In genomic region chr4:165096776-165097175, GRCh38 we compare ENCODE assay signal across 8 cellular contexts. TPM values are rescaled to one million over a fixed set of nuclear protein-coding genes. Genes with fewer than 3 reads are reported as not detected.
DNase-seq lines count a peak whose midpoint lies in the region; ATAC-seq and TF ChIP-seq lines count a peak whose summit lies in the region.

No MANE protein-coding gene starts in this region.

- ATAC-seq in GM21423 (IDR thresholded peaks at IDR 0.05; ENCODE audit: unreplicated experiment) = no peak

- H3K4me3 Mint-ChIP-seq in MCF 10A (ENCODE audit: unreplicated experiment) (no peak overlapping the region), endodermal cell (no peak overlapping the region)

- H3K27me3 Mint-ChIP-seq in MCF 10A (ENCODE audit: insufficient read depth, unreplicated experiment) (no peaks in the 10 kb centered on the region), endodermal cell (ENCODE audit: insufficient read depth) (no peaks in the 10 kb centered on the region)

- H4K20me1 ChIP-seq in Loucy (ENCODE audit: insufficient read depth, low read length, poor library complexity, severe bottlenecking) = no peaks in the 10 kb centered on the region

- intact Hi-C loops in MCF 10A (cut with micrococcal nuclease) (loop anchor here (2.0 kb wide), 2 partner anchors 100 to 318 kb away; no protein-coding TSS in a partner anchor), breast epithelium (cut with DNase I; ENCODE audit: low total_unique reads) (no loop called here), posterior vena cava (cut with DNase I) (no loop called here)

- H3K27ac Mint-ChIP-seq in MCF 10A (ENCODE audit: low read depth, unreplicated experiment) (no peak overlapping the region), endodermal cell (no peak overlapping the region)

- H3K4me2 ChIP-seq in Loucy (ENCODE audit: low read depth, low read length, poor library complexity, severe bottlenecking) = no peak overlapping the region

- peaks cover 92% of the 10 kb centered on the region for H3K36me3 Mint-ChIP-seq in MCF 10A (ENCODE audit: insufficient read depth, unreplicated experiment)
- H3K36me3 Mint-ChIP-seq in endodermal cell (ENCODE audit: low read depth) = peaks cover 36% of the 10 kb centered on the region

- H3K9me3 ChIP-seq in breast epithelium (no peaks in the 10 kb centered on the region), Loucy (ENCODE audit: insufficient read depth, low read depth, low read length) (no peaks in the 10 kb centered on the region), endodermal cell (ENCODE audit: control insufficient read depth, low read length) (no peaks in the 10 kb centered on the region)

- DNase-seq in MCF 10A (ENCODE audit: unreplicated experiment) (peak; percentile 17), breast epithelium (ENCODE audit: low spot score in 2 of 2) (no peak), endodermal cell (no peak), retina (peak; percentile 36), posterior vena cava (ENCODE audit: low spot score) (no peak), ureter (ENCODE audit: low spot score) (no peak)

- POLR2A ChIA-PET in MCF 10A (lab: Yijun Ruan, JAX) = no interaction called here

- no TSS peak for BruUV-seq in MCF 10A (replicated peaks; lab: Mats Ljungman, UMichigan)

- H3K79me2 ChIP-seq in Loucy (ENCODE audit: insufficient read depth, low read length) = no peaks in the 10 kb centered on the region

- CTCF ChIA-PET in MCF 10A (lab: Yijun Ruan, JAX) = interaction anchor here (0.6 to 2.3 kb wide), 32 partner anchors 8 to 630 kb away, joined by 3 to 29 read pairs (median 4); no protein-coding TSS in a partner anchor

- H2AFZ ChIP-seq in Loucy (ENCODE audit: low read length) = no peak overlapping the region

- no peak overlapping the region for H3K27ac ChIP-seq in breast epithelium
- H3K27ac ChIP-seq in endodermal cell (ENCODE audit: low read depth, low read length) = no peak overlapping the region

- no peaks in the 10 kb centered on the region for H3K4me1 ChIP-seq in breast epithelium
- H3K4me1 ChIP-seq in Loucy (ENCODE audit: insufficient read depth, low read length, poor library complexity, severe bottlenecking) = no peaks in the 10 kb centered on the region
- H3K4me1 ChIP-seq in endodermal cell (ENCODE audit: control insufficient read depth, insufficient read depth, low read length) = no peaks in the 10 kb centered on the region

- WGBS in endodermal cell (ENCODE audit: insufficient coverage in 1 of 2, insufficient read length in 1 of 2), 2 experiments = 63 to 84% methylated on average over 1 to 2 of the region's 2 CpGs

- no peaks in the 10 kb centered on the region for H3F3A ChIP-seq in Loucy (ENCODE audit: low read depth)

- H3K4me1 Mint-ChIP-seq in MCF 10A (ENCODE audit: insufficient read depth, unreplicated experiment) = no peaks in the 10 kb centered on the region
- no peaks in the 10 kb centered on the region for H3K4me1 Mint-ChIP-seq in endodermal cell

- H3K27me3 ChIP-seq in breast epithelium (no peaks in the 10 kb centered on the region), Loucy (ENCODE audit: insufficient read depth, low read length, poor library complexity, severe bottlenecking) (no peaks in the 10 kb centered on the region), endodermal cell (ENCODE audit: control insufficient read depth, insufficient read depth, low read length, poor library complexity, severe bottlenecking) (no peaks in the 10 kb centered on the region)

- H3K9ac ChIP-seq in Loucy (ENCODE audit: low read depth, low read length, poor library complexity, severe bottlenecking) = no peak overlapping the region
- H3K9ac ChIP-seq in endodermal cell (ENCODE audit: extremely low read depth, low read length, poor library complexity, severe bottlenecking) = no peak overlapping the region

- H3K9me2 ChIP-seq in Loucy (replicated peaks; ENCODE audit: low read depth, low read length) = no peaks in the 10 kb centered on the region

- no peaks in the 10 kb centered on the region for H3K9me3 Mint-ChIP-seq in MCF 10A (ENCODE audit: unreplicated experiment)
- H3K9me3 Mint-ChIP-seq in endodermal cell = no peaks in the 10 kb centered on the region

- no peaks in the 10 kb centered on the region for H3K36me3 ChIP-seq in breast epithelium
- peaks cover 10% of the 10 kb centered on the region; the same call in 1 of the 2 replicates for H3K36me3 ChIP-seq in Loucy (ENCODE audit: insufficient read depth, low read length)
- H3K36me3 ChIP-seq in endodermal cell (ENCODE audit: control insufficient read depth, insufficient read depth, low read length) = peaks cover 15% of the 10 kb centered on the region

- H3K4me3 ChIP-seq in breast epithelium = no peak overlapping the region
- no peak overlapping the region for H3K4me3 ChIP-seq in Loucy (ENCODE audit: low read length, poor library complexity, severe bottlenecking)
- H3K4me3 ChIP-seq in endodermal cell (ENCODE audit: low read length) = no peak overlapping the region

- TF ChIP-seq POLR2A in breast epithelium (IDR thresholded peaks at IDR 0.05) = no peak

- peak; percentile 39 for TF ChIP-seq CTCF in MCF 10A (IDR thresholded peaks at IDR 0.05; ENCODE audit: unreplicated experiment)
- no peak for TF ChIP-seq CTCF in breast epithelium (IDR thresholded peaks at IDR 0.05)
- peak; percentile 64 for TF ChIP-seq CTCF in Loucy (conservative IDR thresholded peaks at IDR 0.05; ENCODE audit: low read length)
- peak; percentile 87 for TF ChIP-seq CTCF in endodermal cell (conservative IDR thresholded peaks at IDR 0.05)

RNA-seq across cellular contexts. Expression of gene TMEM192, which starts 15.9 kb away (rescaled TPM):
- 26.6 and 31.6 TPM in 2 replicates for total RNA-seq in MCF 10A (2022)
- 10 to 100 TPM; 11.5 to 31.2 (median 20.5) TPM for total RNA-seq in breast epithelium
- total RNA-seq in endodermal cell = 10 to 100 TPM; 13.1 to 15.1 TPM
- polyA plus RNA-seq in endodermal cell (2013, experiment 1 of 2) = 11.8 TPM
- 8.7 TPM for polyA plus RNA-seq in endodermal cell (2013, experiment 2 of 2)
- 10 to 100 TPM; 13.8 to 14.4 TPM for total RNA-seq in posterior vena cava
- 23.1 TPM for total RNA-seq in ureter

RNA-seq across cellular contexts. Expression of gene TRIM75, which starts 43.1 kb away (rescaled TPM):
- total RNA-seq in MCF 10A (2022) (not detected in 2 replicates), breast epithelium (not detected), endodermal cell (not detected), posterior vena cava (not detected), ureter (not detected)
- not detected for polyA plus RNA-seq in endodermal cell (2013, experiment 1 of 2)
- polyA plus RNA-seq in endodermal cell (2013, experiment 2 of 2) = not detected

Comparison
In these comparisons a context has a peak if more than half of its experiments do, and no peak if none do; other contexts are left out.
1. DNase-seq: peak in MCF 10A (single experiment) and retina (single experiment); none in breast epithelium (0 of 2), endodermal cell (single experiment), posterior vena cava (single experiment) and ureter (single experiment).
2. CTCF ChIP-seq: peak in MCF 10A (single experiment), Loucy (single experiment) and endodermal cell (single experiment); none in breast epithelium (0 of 3).